ENCODE assay signal across 10 cellular contexts in genomic region chr1:33410091-33410701, GRCh38. TPM values are rescaled to one million over a fixed set of nuclear protein-coding genes. Genes with fewer than 3 reads are reported as not detected.
DNase-seq lines count a peak whose midpoint lies in the region; ATAC-seq lines count a peak whose summit lies in the region.
"Had no signal": no experiment of that assay in that cellular context is flagged by ENCODE, and none has a peak within 500 bp of the region (broad histone marks: within the 10 kb centered on the region; RNA-seq: fewer than 3 reads in every experiment).

No MANE protein-coding gene starts in this region.

- ATAC-seq in HG03457 (IDR thresholded peaks at IDR 0.05; ENCODE audit: unreplicated experiment) (no peak), GM18519 (IDR thresholded peaks at IDR 0.05; ENCODE audit: low FRiP score, unreplicated experiment) (no peak)

- in situ Hi-C loops in G401 (cut with HindIII; ENCODE audit: low sequenced_read_pairs) (no loop called here), SK-MEL-5 (cut with HindIII; ENCODE audit: low pct_unique_long_range_greater_than_20kb, low sequenced_read_pairs) (no loop called here)

- DNase-seq in G401 (ENCODE audit: low spot score), result peak; percentile 45
- peak; percentile 32 for DNase-seq in SK-MEL-5 (ENCODE audit: low read depth, low spot score)
- DNase-seq in fibroblast of the conjunctiva (ENCODE audit: low read depth), result peak; percentile 43
- peak; percentile 77 for DNase-seq in pons (ENCODE audit: low spot score)
- no peak for DNase-seq in stimulated activated naive CD4-positive, alpha-beta T cell treated with Interleukin-2 at 50 U/mL for 16 hours (lab: John Stamatoyannopoulos, UW)
- no peak for DNase-seq in stimulated activated CD4-positive, alpha-beta T cell treated with anti-CD3 and anti-CD28 coated beads, Interleukin-4, amount 100 ng/mL, for 1 hour
- DNase-seq: activated CD4-positive, alpha-beta T cell treated with anti-CD3 and anti-CD28 coated beads for 48 hours; stimulated activated naive CD4-positive, alpha-beta T cell had no signal

RNA-seq across cellular contexts. Expression of gene PHC2, which starts 20.7 kb away (rescaled TPM):
- 54.6 and 71.9 TPM in 2 replicates for total RNA-seq in G401 (2014; rRNA removed; shearing (Covaris generic))
- total RNA-seq in SK-MEL-5 (2014; rRNA removed; shearing (Covaris generic)), result 61.2 and 61.7 TPM in 2 replicates
- 96.0 and 130 TPM in 2 replicates for polyA plus RNA-seq in SK-MEL-5 (2015; cell fraction: cytosol; rRNA removed)
- polyA plus RNA-seq in SK-MEL-5 (2015; cell fraction: nucleus; rRNA removed), result 49.0 and 70.1 TPM in 2 replicates

Comparison
In these comparisons a context has a peak if more than half of its experiments do, and no peak if none do; other contexts are left out.
1. DNase-seq: peak in G401 (single experiment), SK-MEL-5 (single experiment), fibroblast of the conjunctiva (single experiment) and pons (single experiment); none in stimulated activated naive CD4-positive, alpha-beta T cell treated with Interleukin-2 at 50 U/mL for 16 hours (single experiment) and stimulated activated CD4-positive, alpha-beta T cell treated with anti-CD3 and anti-CD28 coated beads, Interleukin-4, amount 100 ng/mL, for 1 hour (single experiment).